Comparison of ENCODE assay signal across 1 cellular context in genomic region chr16:54928016-54928356, GRCh38.
TF ChIP-seq lines count a peak whose summit lies in the region.

No MANE protein-coding gene starts in this region.

TF ChIP-seq in GM12878, 131 proteins besides CTCF, POLR2A, EP300 and RAD21 (continued from another document):
- TF ChIP-seq REST (IDR thresholded peaks at IDR 0.05; ENCODE audit: low read depth, low read length): no peak
- TF ChIP-seq BMI1 (IDR thresholded peaks at IDR 0.05; ENCODE audit: borderline replicate concordance): no peak
- TF ChIP-seq PML (IDR thresholded peaks at IDR 0.05; ENCODE audit: low read length): no peak
- no peak for TF ChIP-seq IRF3 (IDR thresholded peaks at IDR 0.05)
- TF ChIP-seq E2F8 (IDR thresholded peaks at IDR 0.05; ENCODE audit: low read depth, partially characterized antibody): no peak
- TF ChIP-seq BHLHE40 (IDR thresholded peaks at IDR 0.05; ENCODE audit: borderline replicate concordance in 1 of 2, low read depth in 2 of 2, low read length in 1 of 2): no peak
- TF ChIP-seq POU2F2 (IDR thresholded peaks at IDR 0.05; ENCODE audit: borderline replicate concordance, low read depth, low read length): no peak
- no peak for TF ChIP-seq JUNB (IDR thresholded peaks at IDR 0.05)
- no peak for TF ChIP-seq NBN (IDR thresholded peaks at IDR 0.05)
- no peak for TF ChIP-seq ZZZ3 (IDR thresholded peaks at IDR 0.05; ENCODE audit: control insufficient read depth, insufficient read length, low read depth)
- TF ChIP-seq RB1 (IDR thresholded peaks at IDR 0.05; ENCODE audit: borderline replicate concordance): no peak
